8 cellular contexts compared by ENCODE assay signal in the genomic region with DNA sequence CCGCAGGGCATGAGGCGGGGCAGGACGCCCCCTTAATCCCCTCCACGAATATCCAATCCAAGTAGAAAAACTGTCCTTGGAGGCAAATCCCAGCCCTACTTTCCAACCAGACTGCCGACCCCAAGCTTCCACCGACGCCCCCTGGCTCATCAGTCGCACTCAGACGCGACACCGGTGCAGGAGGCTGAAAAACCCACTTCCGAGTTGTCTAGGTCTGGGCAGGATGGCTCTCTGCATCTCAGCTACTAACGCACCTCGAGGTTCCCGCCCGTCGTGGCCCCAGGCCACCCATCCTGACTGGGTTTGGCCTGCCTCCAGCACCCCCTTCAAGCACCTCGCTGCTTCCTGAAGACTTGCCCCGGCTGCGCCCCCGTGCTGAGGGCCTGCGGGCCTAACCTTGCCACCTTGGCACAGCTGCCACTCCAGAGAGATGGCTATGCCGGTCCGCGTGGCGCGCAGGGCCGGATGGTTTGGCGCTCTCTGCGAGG. TPM values are rescaled to one million over a fixed set of nuclear protein-coding genes. Genes with fewer than 3 reads are reported as not detected.
DNase-seq lines count a peak whose midpoint lies in the region; ATAC-seq and TF ChIP-seq lines count a peak whose summit lies in the region.

No MANE protein-coding gene starts in this region.

- DNase-seq in SK-N-SH (no peak), coronary artery (ENCODE audit: low spot score) (no peak), mucosa of descending colon (no peak), tibial artery (no peak), KG1 (lab: John Stamatoyannopoulos, UW) (no peak), GM10266 (ENCODE audit: extremely low spot score) (no peak), SIG-M5 treated with dmso at 0.1 percent for 504 hours (lab: John Stamatoyannopoulos, UW; ENCODE audit: unreplicated experiment) (no peak)

- H4K20me1 ChIP-seq in SK-N-SH (ENCODE audit: insufficient read depth) = no peaks in the 10 kb centered on the region; the same call in 1 of the 2 replicates

- no peak overlapping the region for H3K9ac ChIP-seq in SK-N-SH

- TF ChIP-seq EP300 in SK-N-SH (IDR thresholded peaks at IDR 0.05; ENCODE audit: borderline replicate concordance in 1 of 2, low read depth in 1 of 2, low read length in 1 of 2) = no peak

- H3K4me1 ChIP-seq in SK-N-SH (ENCODE audit: control insufficient read depth in 1 of 2, insufficient read depth in 2 of 2, low read depth in 1 of 2, low read length in 1 of 2) = peaks cover 5 to 8% of the 10 kb centered on the region in 2 experiments
- H3K4me1 ChIP-seq in mucosa of descending colon (ENCODE audit: low read depth) = no peaks in the 10 kb centered on the region
- peaks cover 0 to 36% (median 25%) of the 10 kb centered on the region in 4 donors for H3K4me1 ChIP-seq in tibial artery

- H3K4me2 ChIP-seq in SK-N-SH = peak overlapping the region; percentile 95; the same call in 1 of the 2 replicates

- POLR2A ChIA-PET in SK-N-SH (lab: Yijun Ruan, JAX) = no interaction called here

- H3F3A ChIP-seq in SK-N-SH (replicated peaks; ENCODE audit: insufficient read depth) = no peaks in the 10 kb centered on the region

- TF ChIP-seq CTCF in SK-N-SH (IDR thresholded peaks at IDR 0.05) = no peak
- TF ChIP-seq CTCF in coronary artery (IDR thresholded peaks at IDR 0.05) = no peak
- no peak for TF ChIP-seq CTCF in mucosa of descending colon (IDR thresholded peaks at IDR 0.05)
- TF ChIP-seq CTCF in tibial artery (IDR thresholded peaks at IDR 0.05) = no peak
- no peak for TF ChIP-seq CTCF in GM10266 (IDR thresholded peaks at IDR 0.05; ENCODE audit: control insufficient read depth, insufficient read depth, low read depth, missing control alignments)

- H3K27ac ChIP-seq in SK-N-SH (ENCODE audit: low read depth in 2 of 2, low read length in 1 of 2) (no peak overlapping the region), coronary artery (peak overlapping the region in 1 of 2 donors; percentile 85), tibial artery (peak overlapping the region; percentile 79 to 83)

- CTCF ChIA-PET in SK-N-SH (lab: Yijun Ruan, JAX) = interaction anchor here (1.1 to 4.9 kb wide), 4 partner anchors 8 to 1046 kb away, joined by 4 to 23 read pairs (median 12); a partner anchor contains a TSS

- WGBS in SK-N-SH (ENCODE audit: low lambda C conversion rate) = 93% methylated on average over 19 of the region's 30 CpGs

- no peaks in the 10 kb centered on the region for H3K9me3 ChIP-seq in SK-N-SH
- no peaks in the 10 kb centered on the region for H3K9me3 ChIP-seq in mucosa of descending colon
- no peaks in the 10 kb centered on the region for H3K9me3 ChIP-seq in tibial artery

- intact Hi-C loops in mucosa of descending colon (cut with DNase I, micrococcal nuclease) = no loop called here
- intact Hi-C loops in tibial artery (cut with DNase I; ENCODE audit: low total_unique reads) = loop anchor here (10.0 kb wide), 1 partner anchor 49 kb away; no protein-coding TSS in a partner anchor

- TF ChIP-seq RAD21 in SK-N-SH (IDR thresholded peaks at IDR 0.05; ENCODE audit: low read length) = no peak

- peak overlapping the region; percentile 70 to 87; a peak in 3 of 4 replicates for H3K4me3 ChIP-seq in SK-N-SH (ENCODE audit: low read depth in 2 of 2, low read length in 1 of 2)
- H3K4me3 ChIP-seq in coronary artery = peak overlapping the region; percentile 87
- H3K4me3 ChIP-seq in mucosa of descending colon = no peak overlapping the region
- H3K4me3 ChIP-seq in tibial artery = peak overlapping the region; percentile 81 to 85

- ATAC-seq in SK-N-SH treated with all-trans-retinoic acid at 6 μM for 48 hours (no peak; the same call in 2 of the 3 replicates), mucosa of descending colon (peak; percentile 11)

- H3K36me3 ChIP-seq in SK-N-SH (replicated peaks in 1 of 2; ENCODE audit: control insufficient read depth in 1 of 2, insufficient read depth in 2 of 2, low read length in 1 of 2) (no peaks in the 10 kb centered on the region), mucosa of descending colon (ENCODE audit: low read depth) (no peaks in the 10 kb centered on the region), tibial artery (no peaks in the 10 kb centered on the region)

- no peak overlapping the region for H2AFZ ChIP-seq in SK-N-SH (ENCODE audit: low read depth)

- H3K9me2 ChIP-seq in SK-N-SH = no peaks in the 10 kb centered on the region

- H3K27me3 ChIP-seq in SK-N-SH (ENCODE audit: insufficient read depth) (peaks cover 2% of the 10 kb centered on the region; the same call in 1 of the 2 replicates), tibial artery (no peaks in the 10 kb centered on the region)

- H3K79me2 ChIP-seq in SK-N-SH (ENCODE audit: insufficient read depth) = no peaks in the 10 kb centered on the region

TF ChIP-seq in SK-N-SH, 30 proteins besides CTCF, POLR2A, EP300 and RAD21 (continues in another document):
- TF ChIP-seq POLR2AphosphoS5 (IDR thresholded peaks at IDR 0.05; ENCODE audit: low read depth, low read length) (no peak), CHD2 (IDR thresholded peaks at IDR 0.05; ENCODE audit: low read length, partially characterized antibody) (no peak), MEF2A (IDR thresholded peaks at IDR 0.05; ENCODE audit: borderline replicate concordance, low read depth) (no peak), FOSL2 (IDR thresholded peaks at IDR 0.05; ENCODE audit: borderline replicate concordance, low read depth) (no peak), FOXJ3 (CRISPR knock-in tag; IDR thresholded peaks at IDR 0.05) (no peak), FOXM1 (IDR thresholded peaks at IDR 0.05; ENCODE audit: low read depth) (no peak), ELF1 (IDR thresholded peaks at IDR 0.05) (no peak), YY1 (IDR thresholded peaks at IDR 0.05; ENCODE audit: low read depth) (no peak)
- TF ChIP-seq, protein P1, sequence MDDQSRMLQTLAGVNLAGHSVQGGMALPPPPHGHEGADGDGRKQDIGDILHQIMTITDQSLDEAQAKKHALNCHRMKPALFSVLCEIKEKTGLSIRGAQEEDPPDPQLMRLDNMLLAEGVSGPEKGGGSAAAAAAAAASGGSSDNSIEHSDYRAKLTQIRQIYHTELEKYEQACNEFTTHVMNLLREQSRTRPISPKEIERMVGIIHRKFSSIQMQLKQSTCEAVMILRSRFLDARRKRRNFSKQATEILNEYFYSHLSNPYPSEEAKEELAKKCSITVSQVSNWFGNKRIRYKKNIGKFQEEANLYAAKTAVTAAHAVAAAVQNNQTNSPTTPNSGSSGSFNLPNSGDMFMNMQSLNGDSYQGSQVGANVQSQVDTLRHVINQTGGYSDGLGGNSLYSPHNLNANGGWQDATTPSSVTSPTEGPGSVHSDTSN (IDR thresholded peaks at IDR 0.05) = no peak
- TF ChIP-seq, protein P2, sequence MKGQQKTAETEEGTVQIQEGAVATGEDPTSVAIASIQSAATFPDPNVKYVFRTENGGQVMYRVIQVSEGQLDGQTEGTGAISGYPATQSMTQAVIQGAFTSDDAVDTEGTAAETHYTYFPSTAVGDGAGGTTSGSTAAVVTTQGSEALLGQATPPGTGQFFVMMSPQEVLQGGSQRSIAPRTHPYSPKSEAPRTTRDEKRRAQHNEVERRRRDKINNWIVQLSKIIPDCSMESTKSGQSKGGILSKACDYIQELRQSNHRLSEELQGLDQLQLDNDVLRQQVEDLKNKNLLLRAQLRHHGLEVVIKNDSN (IDR thresholded peaks at IDR 0.05; ENCODE audit: borderline replicate concordance, low read depth) = no peak

TF ChIP-seq in SK-N-SH treated with all-trans-retinoic acid at 6 μM for 48 hours, 23 proteins besides CTCF, POLR2A, EP300 and RAD21 (continues in another document):
- TF ChIP-seq, protein P3, sequence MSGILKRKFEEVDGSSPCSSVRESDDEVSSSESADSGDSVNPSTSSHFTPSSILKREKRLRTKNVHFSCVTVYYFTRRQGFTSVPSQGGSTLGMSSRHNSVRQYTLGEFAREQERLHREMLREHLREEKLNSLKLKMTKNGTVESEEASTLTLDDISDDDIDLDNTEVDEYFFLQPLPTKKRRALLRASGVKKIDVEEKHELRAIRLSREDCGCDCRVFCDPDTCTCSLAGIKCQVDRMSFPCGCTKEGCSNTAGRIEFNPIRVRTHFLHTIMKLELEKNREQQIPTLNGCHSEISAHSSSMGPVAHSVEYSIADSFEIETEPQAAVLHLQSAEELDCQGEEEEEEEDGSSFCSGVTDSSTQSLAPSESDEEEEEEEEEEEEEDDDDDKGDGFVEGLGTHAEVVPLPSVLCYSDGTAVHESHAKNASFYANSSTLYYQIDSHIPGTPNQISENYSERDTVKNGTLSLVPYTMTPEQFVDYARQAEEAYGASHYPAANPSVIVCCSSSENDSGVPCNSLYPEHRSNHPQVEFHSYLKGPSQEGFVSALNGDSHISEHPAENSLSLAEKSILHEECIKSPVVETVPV (CRISPR knock-in tag; IDR thresholded peaks at IDR 0.05) = no peak
- TF ChIP-seq CSDC2 (CRISPR knock-in tag; IDR thresholded peaks at IDR 0.05) (no peak), PPARA (CRISPR knock-in tag; IDR thresholded peaks at IDR 0.05; ENCODE audit: borderline replicate concordance) (no peak), TCF4 (CRISPR knock-in tag; IDR thresholded peaks at IDR 0.05; ENCODE audit: borderline replicate concordance) (no peak), ZNF70 (CRISPR knock-in tag; IDR thresholded peaks at IDR 0.05) (no peak), OSR1 (CRISPR knock-in tag; IDR thresholded peaks at IDR 0.05) (no peak), BACH2 (CRISPR knock-in tag; IDR thresholded peaks at IDR 0.05; ENCODE audit: borderline replicate concordance) (no peak), RARB (CRISPR knock-in tag; IDR thresholded peaks at IDR 0.05) (no peak), ZNF565 (CRISPR knock-in tag; conservative IDR thresholded peaks at IDR 0.05; ENCODE audit: low read depth) (no peak), ZFP30 (CRISPR knock-in tag; IDR thresholded peaks at IDR 0.05) (no peak), ZNF8 (CRISPR knock-in tag; IDR thresholded peaks at IDR 0.05) (no peak)
- TF ChIP-seq, protein P4, sequence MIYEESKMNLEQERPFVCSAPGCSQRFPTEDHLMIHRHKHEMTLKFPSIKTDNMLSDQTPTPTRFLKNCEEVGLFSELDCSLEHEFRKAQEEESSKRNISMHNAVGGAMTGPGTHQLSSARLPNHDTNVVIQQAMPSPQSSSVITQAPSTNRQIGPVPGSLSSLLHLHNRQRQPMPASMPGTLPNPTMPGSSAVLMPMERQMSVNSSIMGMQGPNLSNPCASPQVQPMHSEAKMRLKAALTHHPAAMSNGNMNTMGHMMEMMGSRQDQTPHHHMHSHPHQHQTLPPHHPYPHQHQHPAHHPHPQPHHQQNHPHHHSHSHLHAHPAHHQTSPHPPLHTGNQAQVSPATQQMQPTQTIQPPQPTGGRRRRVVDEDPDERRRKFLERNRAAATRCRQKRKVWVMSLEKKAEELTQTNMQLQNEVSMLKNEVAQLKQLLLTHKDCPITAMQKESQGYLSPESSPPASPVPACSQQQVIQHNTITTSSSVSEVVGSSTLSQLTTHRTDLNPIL (CRISPR knock-in tag; IDR thresholded peaks at IDR 0.05; ENCODE audit: low read depth) = no peak

RNA-seq across cellular contexts. Expression of a gene that starts 15.5 kb away (rescaled TPM):
- 0.76 and 1.5 TPM in 2 replicates for polyA plus RNA-seq in SK-N-SH (2012; rRNA removed)
- polyA plus RNA-seq in SK-N-SH (2012; cell fraction: cytosol; rRNA removed) = 0.76 and 1.3 TPM in 2 replicates
- 1.2 and 1.3 TPM in 2 replicates for polyA plus RNA-seq in SK-N-SH (2012; cell fraction: nucleus; rRNA removed)
- 10 to 100 TPM in 2 of 3 donors, 1 to 10 TPM in 1; 2.8 to 88.4 (median 10.6) TPM for total RNA-seq in mucosa of descending colon

Comparison
In these comparisons a context has a peak if more than half of its experiments do, and no peak if none do; other contexts are left out.
1. H3K27ac ChIP-seq: peak in tibial artery (2 of 2); none in SK-N-SH (0 of 2).